Comparison of ENCODE assay signal across 10 cellular contexts in genomic region chr6:111973897-111974639, GRCh38.
DNase-seq lines count a peak whose midpoint lies in the region; ATAC-seq and TF ChIP-seq lines count a peak whose summit lies in the region.
"Had no signal": no experiment of that assay in that cellular context is flagged by ENCODE, and none has a peak within 500 bp of the region (broad histone marks: within the 10 kb centered on the region; RNA-seq: fewer than 3 reads in every experiment).

No MANE protein-coding gene starts in this region.

- H3K36me3 Mint-ChIP-seq in brain, result no peaks in the 10 kb centered on the region
- no peaks in the 10 kb centered on the region for H3K36me3 Mint-ChIP-seq in mesothelial cell of epicardium

- ATAC-seq in HCT116, result no peak

- H3K27me3 Mint-ChIP-seq in brain (no peaks in the 10 kb centered on the region), mesothelial cell of epicardium (ENCODE audit: low read depth) (no peaks in the 10 kb centered on the region)

- H3K4me3 ChIP-seq in ACC112 (ENCODE audit: low read depth, low read length) (peak overlapping the region; percentile 46), HCT116 (replicated peaks in 1 of 2; ENCODE audit: low read depth in 1 of 2, low read length in 2 of 2) (no peak overlapping the region)
- H3K4me3 ChIP-seq: gastrocnemius medialis had no signal

- H3K9me3 ChIP-seq in HCT116 (ENCODE audit: control insufficient read depth in 1 of 2, insufficient read depth in 1 of 2, low read depth in 1 of 2, low read length in 2 of 2), result no peaks in the 10 kb centered on the region
- H3K9me3 ChIP-seq: gastrocnemius medialis, neutrophil had no signal

- DNase-seq in HCT116 (ENCODE audit: low read depth, low spot score), result no peak
- no peak for DNase-seq in mesothelial cell of epicardium (ENCODE audit: low spot score in 2 of 2, unreplicated experiment in 2 of 2)
- DNase-seq in stimulated activated CD4-positive, alpha-beta T cell treated with anti-CD3 and anti-CD28 coated beads, Interleukin-1b, Interleukin-23, amount 100 ng/mL, for 48 hours, result no peak
- no peak for DNase-seq in NCI-H510A treated with DMSO at 0.1 percent for 48 hours (lab: John Stamatoyannopoulos, UW)
- DNase-seq in stimulated activated CD4-positive, alpha-beta T cell treated with anti-CD3 and anti-CD28 coated beads, Interleukin-4, amount 100 ng/mL, for 24 hours, result no peak
- no peak for DNase-seq in AG08396 (ENCODE audit: low spot score)

- H3K27ac Mint-ChIP-seq in brain (peak overlapping the region; percentile 7 to 89 (median 43)), mesothelial cell of epicardium (peak overlapping the region; percentile 96)

- H3K4me3 Mint-ChIP-seq in brain (peak overlapping the region in 2 of 5 experiments; percentile 24 to 45), mesothelial cell of epicardium (no peak overlapping the region)

- CTCF ChIA-PET in HCT116 (lab: Charles Lee), result no interaction called here

- H3K9me3 Mint-ChIP-seq in brain (peaks cover 0 to 6% (median 0%) of the 10 kb centered on the region in 5 experiments), mesothelial cell of epicardium (no peaks in the 10 kb centered on the region)

- peaks cover 61% of the 10 kb centered on the region for H3K4me1 Mint-ChIP-seq in brain
- peaks cover 51% of the 10 kb centered on the region for H3K4me1 Mint-ChIP-seq in mesothelial cell of epicardium

- H3K79me2 ChIP-seq in ACC112 (ENCODE audit: control insufficient read depth, insufficient read depth, low read length, unreplicated experiment) (no peaks in the 10 kb centered on the region), HCT116 (ENCODE audit: insufficient read depth, low read length) (no peaks in the 10 kb centered on the region)

- H3K27ac ChIP-seq in ACC112 (ENCODE audit: low read depth, low read length) (peak overlapping the region; percentile 93), HCT116 (ENCODE audit: low read depth, low read length) (no peak overlapping the region)
- H3K27ac ChIP-seq: neutrophil had no signal

- TF ChIP-seq RAD21 in HCT116 (IDR thresholded peaks at IDR 0.05; ENCODE audit: low read depth), result no peak

- H2AFZ ChIP-seq in ACC112 (ENCODE audit: low read length, unreplicated experiment) (peak overlapping the region; percentile 17), HCT116 (ENCODE audit: low read depth, low read length, poor library complexity, severe bottlenecking) (peak overlapping the region; percentile 37)

- peak overlapping the region; percentile 71 for H3K4me2 ChIP-seq in HCT116 (ENCODE audit: low read length)

- intact Hi-C loops in HCT116 (cut with micrococcal nuclease), result no loop called here

- TF ChIP-seq CTCF in HCT116 (IDR thresholded peaks at IDR 0.05 in 2 of 3, conservative IDR thresholded peaks at IDR 0.05 in 1 of 3; ENCODE audit: borderline replicate concordance in 1 of 3, insufficient read depth in 1 of 3, low read depth in 2 of 3, low read length in 2 of 3) (no peak), brain (conservative IDR thresholded peaks at IDR 0.05) (no peak), mesothelial cell of epicardium (IDR thresholded peaks at IDR 0.05; ENCODE audit: unreplicated experiment) (no peak)

- no peaks in the 10 kb centered on the region for H4K20me1 ChIP-seq in HCT116 (ENCODE audit: insufficient read depth)

- no TSS peak for BruUV-seq in HCT116 (replicated peaks; lab: Mats Ljungman, UMichigan)

- H3K36me3 ChIP-seq in ACC112 (ENCODE audit: insufficient read depth, low read length), result no peaks in the 10 kb centered on the region
- H3K36me3 ChIP-seq in HCT116 (ENCODE audit: control insufficient read depth in 1 of 2, insufficient read depth in 2 of 2, low read length in 2 of 2), result no peaks in the 10 kb centered on the region
- H3K36me3 ChIP-seq: gastrocnemius medialis, neutrophil had no signal

- H3K9me2 ChIP-seq in HCT116 (ENCODE audit: insufficient read depth), result no peaks in the 10 kb centered on the region

- H3K27me3 ChIP-seq in ACC112 (ENCODE audit: insufficient read depth, low read length), result no peaks in the 10 kb centered on the region
- H3K27me3 ChIP-seq in HCT116 (ENCODE audit: insufficient read depth, low read length), result no peaks in the 10 kb centered on the region
- H3K27me3 ChIP-seq: gastrocnemius medialis had no signal

- RAD21 ChIA-PET in HCT116 (lab: Charles Lee; ENCODE audit: low non-redundant PET in 1 of 2, low total read pairs in 2 of 2, uncharacterized antibody in 2 of 2, unreplicated experiment in 2 of 2), result no interaction called here

- TF ChIP-seq POLR2A in HCT116 (IDR thresholded peaks at IDR 0.05; ENCODE audit: borderline replicate concordance, extremely low read depth, insufficient read depth, insufficient read length), result no peak

- peaks cover 32% of the 10 kb centered on the region for H3K4me1 ChIP-seq in ACC112 (ENCODE audit: control insufficient read depth, insufficient read depth, low read length, unreplicated experiment)
- peaks cover 4 to 22% of the 10 kb centered on the region in 2 experiments; a peak in 3 of 4 replicates for H3K4me1 ChIP-seq in HCT116 (ENCODE audit: control insufficient read depth in 1 of 2, insufficient read depth in 2 of 2, low read length in 2 of 2)
- H3K4me1 ChIP-seq: gastrocnemius medialis had no signal

- POLR2A ChIA-PET in HCT116 (lab: Charles Lee), result interaction anchor here (1.9 kb wide), 1 partner anchor 10 kb away, joined by 17 read pairs; no protein-coding TSS in a partner anchor

- H3K9ac ChIP-seq in HCT116 (ENCODE audit: low read length), result peak overlapping the region; percentile 30

TF ChIP-seq in HCT116, 20 proteins besides CTCF, POLR2A, EP300 and RAD21:
- no peak for TF ChIP-seq ATF3 (IDR thresholded peaks at IDR 0.05)
- TF ChIP-seq ZNF274 (IDR thresholded peaks at IDR 0.05; ENCODE audit: low read depth, low read length), result no peak
- TF ChIP-seq, protein P1, sequence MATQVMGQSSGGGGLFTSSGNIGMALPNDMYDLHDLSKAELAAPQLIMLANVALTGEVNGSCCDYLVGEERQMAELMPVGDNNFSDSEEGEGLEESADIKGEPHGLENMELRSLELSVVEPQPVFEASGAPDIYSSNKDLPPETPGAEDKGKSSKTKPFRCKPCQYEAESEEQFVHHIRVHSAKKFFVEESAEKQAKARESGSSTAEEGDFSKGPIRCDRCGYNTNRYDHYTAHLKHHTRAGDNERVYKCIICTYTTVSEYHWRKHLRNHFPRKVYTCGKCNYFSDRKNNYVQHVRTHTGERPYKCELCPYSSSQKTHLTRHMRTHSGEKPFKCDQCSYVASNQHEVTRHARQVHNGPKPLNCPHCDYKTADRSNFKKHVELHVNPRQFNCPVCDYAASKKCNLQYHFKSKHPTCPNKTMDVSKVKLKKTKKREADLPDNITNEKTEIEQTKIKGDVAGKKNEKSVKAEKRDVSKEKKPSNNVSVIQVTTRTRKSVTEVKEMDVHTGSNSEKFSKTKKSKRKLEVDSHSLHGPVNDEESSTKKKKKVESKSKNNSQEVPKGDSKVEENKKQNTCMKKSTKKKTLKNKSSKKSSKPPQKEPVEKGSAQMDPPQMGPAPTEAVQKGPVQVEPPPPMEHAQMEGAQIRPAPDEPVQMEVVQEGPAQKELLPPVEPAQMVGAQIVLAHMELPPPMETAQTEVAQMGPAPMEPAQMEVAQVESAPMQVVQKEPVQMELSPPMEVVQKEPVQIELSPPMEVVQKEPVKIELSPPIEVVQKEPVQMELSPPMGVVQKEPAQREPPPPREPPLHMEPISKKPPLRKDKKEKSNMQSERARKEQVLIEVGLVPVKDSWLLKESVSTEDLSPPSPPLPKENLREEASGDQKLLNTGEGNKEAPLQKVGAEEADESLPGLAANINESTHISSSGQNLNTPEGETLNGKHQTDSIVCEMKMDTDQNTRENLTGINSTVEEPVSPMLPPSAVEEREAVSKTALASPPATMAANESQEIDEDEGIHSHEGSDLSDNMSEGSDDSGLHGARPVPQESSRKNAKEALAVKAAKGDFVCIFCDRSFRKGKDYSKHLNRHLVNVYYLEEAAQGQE (IDR thresholded peaks at IDR 0.05; ENCODE audit: low read depth), result no peak
